Comparison of ENCODE assay signal across 1 cellular context in the genomic region with DNA sequence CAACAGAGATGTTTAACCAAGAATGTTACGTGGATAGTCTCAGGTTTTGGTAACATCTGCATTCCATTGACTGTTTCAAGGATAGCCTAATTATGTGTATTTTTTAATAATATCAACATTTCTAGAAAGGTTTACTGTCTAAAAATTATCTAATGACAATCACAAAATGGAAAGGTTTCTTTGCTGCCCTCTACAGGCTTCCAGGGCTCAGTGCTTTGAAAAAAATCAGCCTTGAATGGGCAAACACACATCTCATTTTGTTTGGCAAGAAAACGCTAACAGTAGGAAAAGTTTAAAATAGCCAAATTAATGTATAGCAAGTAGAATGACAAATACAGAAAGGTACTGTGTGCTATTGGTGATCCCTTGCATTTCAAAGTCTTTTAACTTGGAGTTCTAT.
TF ChIP-seq lines count a peak whose summit lies in the region.

No MANE protein-coding gene starts in this region.

TF ChIP-seq in K562, 482 proteins besides CTCF, POLR2A, EP300 and RAD21 (continued from another document):
- TF ChIP-seq, protein P1, sequence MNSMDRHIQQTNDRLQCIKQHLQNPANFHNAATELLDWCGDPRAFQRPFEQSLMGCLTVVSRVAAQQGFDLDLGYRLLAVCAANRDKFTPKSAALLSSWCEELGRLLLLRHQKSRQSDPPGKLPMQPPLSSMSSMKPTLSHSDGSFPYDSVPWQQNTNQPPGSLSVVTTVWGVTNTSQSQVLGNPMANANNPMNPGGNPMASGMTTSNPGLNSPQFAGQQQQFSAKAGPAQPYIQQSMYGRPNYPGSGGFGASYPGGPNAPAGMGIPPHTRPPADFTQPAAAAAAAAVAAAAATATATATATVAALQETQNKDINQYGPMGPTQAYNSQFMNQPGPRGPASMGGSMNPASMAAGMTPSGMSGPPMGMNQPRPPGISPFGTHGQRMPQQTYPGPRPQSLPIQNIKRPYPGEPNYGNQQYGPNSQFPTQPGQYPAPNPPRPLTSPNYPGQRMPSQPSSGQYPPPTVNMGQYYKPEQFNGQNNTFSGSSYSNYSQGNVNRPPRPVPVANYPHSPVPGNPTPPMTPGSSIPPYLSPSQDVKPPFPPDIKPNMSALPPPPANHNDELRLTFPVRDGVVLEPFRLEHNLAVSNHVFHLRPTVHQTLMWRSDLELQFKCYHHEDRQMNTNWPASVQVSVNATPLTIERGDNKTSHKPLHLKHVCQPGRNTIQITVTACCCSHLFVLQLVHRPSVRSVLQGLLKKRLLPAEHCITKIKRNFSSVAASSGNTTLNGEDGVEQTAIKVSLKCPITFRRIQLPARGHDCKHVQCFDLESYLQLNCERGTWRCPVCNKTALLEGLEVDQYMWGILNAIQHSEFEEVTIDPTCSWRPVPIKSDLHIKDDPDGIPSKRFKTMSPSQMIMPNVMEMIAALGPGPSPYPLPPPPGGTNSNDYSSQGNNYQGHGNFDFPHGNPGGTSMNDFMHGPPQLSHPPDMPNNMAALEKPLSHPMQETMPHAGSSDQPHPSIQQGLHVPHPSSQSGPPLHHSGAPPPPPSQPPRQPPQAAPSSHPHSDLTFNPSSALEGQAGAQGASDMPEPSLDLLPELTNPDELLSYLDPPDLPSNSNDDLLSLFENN (IDR thresholded peaks at IDR 0.05; ENCODE audit: low read depth in 2 of 2, low read length in 2 of 2), result no peak
- no peak for TF ChIP-seq ZNF445 (CRISPR knock-in tag; IDR thresholded peaks at IDR 0.05; ENCODE audit: low read depth)
- TF ChIP-seq, protein P2, sequence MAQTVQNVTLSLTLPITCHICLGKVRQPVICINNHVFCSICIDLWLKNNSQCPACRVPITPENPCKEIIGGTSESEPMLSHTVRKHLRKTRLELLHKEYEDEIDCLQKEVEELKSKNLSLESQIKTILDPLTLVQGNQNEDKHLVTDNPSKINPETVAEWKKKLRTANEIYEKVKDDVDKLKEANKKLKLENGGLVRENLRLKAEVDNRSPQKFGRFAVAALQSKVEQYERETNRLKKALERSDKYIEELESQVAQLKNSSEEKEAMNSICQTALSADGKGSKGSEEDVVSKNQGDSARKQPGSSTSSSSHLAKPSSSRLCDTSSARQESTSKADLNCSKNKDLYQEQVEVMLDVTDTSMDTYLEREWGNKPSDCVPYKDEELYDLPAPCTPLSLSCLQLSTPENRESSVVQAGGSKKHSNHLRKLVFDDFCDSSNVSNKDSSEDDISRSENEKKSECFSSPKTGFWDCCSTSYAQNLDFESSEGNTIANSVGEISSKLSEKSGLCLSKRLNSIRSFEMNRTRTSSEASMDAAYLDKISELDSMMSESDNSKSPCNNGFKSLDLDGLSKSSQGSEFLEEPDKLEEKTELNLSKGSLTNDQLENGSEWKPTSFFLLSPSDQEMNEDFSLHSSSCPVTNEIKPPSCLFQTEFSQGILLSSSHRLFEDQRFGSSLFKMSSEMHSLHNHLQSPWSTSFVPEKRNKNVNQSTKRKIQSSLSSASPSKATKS (CRISPR knock-in tag; IDR thresholded peaks at IDR 0.05), result no peak
- TF ChIP-seq, protein P3, sequence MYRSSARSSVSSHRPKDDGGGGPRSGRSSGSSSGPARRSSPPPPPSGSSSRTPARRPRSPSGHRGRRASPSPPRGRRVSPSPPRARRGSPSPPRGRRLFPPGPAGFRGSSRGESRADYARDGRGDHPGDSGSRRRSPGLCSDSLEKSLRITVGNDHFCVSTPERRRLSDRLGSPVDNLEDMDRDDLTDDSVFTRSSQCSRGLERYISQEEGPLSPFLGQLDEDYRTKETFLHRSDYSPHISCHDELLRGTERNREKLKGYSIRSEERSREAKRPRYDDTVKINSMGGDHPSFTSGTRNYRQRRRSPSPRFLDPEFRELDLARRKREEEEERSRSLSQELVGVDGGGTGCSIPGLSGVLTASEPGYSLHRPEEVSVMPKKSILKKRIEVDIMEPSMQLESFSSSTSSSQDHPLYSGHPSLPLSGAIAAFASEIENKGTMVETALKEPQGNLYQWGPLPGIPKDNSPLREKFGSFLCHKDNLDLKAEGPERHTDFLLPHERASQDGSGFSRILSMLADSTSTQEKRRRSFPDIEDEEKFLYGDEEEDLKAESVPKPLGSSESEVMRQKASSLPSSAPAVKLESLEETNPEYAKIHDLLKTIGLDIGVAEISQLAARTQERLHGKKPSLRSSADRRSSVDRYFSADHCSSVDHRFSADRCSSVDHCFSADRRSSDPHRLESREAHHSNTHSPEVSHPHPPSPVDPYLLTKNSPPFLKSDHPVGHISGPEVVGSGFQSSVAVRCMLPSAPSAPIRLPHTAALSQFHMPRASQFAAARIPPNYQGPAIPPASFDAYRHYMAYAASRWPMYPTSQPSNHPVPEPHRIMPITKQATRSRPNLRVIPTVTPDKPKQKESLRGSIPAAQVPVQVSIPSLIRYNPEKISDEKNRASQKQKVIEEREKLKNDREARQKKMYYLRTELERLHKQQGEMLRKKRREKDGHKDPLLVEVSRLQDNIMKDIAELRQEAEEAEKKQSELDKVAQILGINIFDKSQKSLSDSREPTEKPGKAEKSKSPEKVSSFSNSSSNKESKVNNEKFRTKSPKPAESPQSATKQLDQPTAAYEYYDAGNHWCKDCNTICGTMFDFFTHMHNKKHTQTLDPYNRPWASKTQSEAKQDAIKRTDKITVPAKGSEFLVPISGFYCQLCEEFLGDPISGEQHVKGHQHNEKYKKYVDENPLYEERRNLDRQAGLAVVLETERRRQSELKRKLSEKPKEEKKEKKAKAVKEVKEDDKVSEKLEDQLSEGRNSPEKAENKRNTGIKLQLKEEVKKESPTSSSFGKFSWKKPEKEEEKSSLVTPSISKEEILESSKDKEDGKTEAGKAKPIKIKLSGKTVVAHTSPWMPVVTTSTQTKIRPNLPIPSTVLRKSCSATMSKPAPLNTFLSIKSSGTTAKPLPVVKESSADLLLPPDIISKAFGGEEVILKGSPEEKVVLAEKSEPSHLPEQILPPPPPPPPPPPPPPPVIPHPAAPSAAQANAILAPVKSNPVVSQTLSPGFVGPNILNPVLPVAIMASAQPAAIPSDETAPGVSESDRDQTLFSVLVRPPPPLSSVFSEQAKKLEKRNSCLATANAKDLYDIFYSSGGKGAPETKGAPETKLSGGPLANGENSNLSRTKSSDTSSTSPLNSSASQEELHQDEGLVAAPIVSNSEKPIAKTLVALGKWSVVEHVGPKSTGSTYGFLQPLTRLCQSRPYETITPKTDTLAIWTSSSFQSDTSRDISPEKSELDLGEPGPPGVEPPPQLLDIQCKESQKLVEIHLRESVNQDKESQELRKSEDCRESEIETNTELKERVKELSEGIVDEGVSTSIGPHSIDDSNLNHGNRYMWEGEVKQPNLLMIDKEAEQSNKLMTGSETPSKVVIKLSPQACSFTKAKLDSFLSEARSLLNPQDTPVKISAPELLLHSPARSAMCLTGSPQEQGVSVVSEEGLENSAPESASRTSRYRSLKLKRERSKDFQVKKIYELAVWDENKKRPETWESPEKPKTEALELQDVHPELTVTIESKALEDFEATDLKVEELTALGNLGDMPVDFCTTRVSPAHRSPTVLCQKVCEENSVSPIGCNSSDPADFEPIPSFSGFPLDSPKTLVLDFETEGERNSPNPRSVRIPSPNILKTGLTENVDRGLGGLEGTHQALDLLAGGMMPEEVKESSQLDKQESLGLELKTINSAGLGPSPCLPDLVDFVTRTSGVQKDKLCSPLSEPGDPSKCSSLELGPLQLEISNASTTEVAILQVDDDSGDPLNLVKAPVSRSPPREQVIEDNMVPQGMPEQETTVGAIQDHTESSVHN (IDR thresholded peaks at IDR 0.05; ENCODE audit: borderline replicate concordance in 1 of 2, low read depth in 1 of 2), result no peak
- no peak for TF ChIP-seq DACH1 (IDR thresholded peaks at IDR 0.05; ENCODE audit: partially characterized antibody)
